2 cellular contexts compared by ENCODE assay signal in the genomic region with DNA sequence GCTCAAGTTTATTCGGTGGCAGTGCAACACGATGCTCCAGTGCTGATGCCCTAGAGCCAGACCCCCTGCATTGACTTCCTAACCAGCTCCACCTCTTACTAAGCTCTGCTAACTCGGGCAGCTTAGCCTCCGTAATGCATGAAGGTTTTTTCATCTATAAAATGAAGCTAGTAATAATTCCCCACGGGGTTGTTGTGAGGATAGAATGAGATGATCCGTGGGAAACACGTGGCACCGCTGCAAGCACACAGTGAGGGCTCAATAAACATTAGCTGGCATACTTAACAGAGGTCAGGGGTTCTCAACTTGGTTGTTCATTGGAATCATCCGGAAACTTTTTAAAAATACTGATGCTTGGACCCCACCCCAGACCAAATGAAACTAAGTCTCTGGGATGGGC.
TF ChIP-seq lines count a peak whose summit lies in the region.

No MANE protein-coding gene starts in this region.

TF ChIP-seq in SK-N-SH, 30 proteins besides CTCF, POLR2A, EP300 and RAD21:
- TF ChIP-seq, protein P1, sequence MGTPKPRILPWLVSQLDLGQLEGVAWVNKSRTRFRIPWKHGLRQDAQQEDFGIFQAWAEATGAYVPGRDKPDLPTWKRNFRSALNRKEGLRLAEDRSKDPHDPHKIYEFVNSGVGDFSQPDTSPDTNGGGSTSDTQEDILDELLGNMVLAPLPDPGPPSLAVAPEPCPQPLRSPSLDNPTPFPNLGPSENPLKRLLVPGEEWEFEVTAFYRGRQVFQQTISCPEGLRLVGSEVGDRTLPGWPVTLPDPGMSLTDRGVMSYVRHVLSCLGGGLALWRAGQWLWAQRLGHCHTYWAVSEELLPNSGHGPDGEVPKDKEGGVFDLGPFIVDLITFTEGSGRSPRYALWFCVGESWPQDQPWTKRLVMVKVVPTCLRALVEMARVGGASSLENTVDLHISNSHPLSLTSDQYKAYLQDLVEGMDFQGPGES (IDR thresholded peaks at IDR 0.05; ENCODE audit: low read depth, low read length) = no peak
- TF ChIP-seq SIN3A (IDR thresholded peaks at IDR 0.05; ENCODE audit: borderline replicate concordance, low read depth, low read length) (no peak), MXI1 (IDR thresholded peaks at IDR 0.05; ENCODE audit: low read depth, low read length) (no peak), TAF1 (IDR thresholded peaks at IDR 0.05; ENCODE audit: borderline replicate concordance, low read depth, low read length) (no peak)

TF ChIP-seq in SK-N-SH treated with all-trans-retinoic acid at 6 μM for 48 hours, 23 proteins besides CTCF, POLR2A, EP300 and RAD21 (continued from another document):
- TF ChIP-seq, protein P2, sequence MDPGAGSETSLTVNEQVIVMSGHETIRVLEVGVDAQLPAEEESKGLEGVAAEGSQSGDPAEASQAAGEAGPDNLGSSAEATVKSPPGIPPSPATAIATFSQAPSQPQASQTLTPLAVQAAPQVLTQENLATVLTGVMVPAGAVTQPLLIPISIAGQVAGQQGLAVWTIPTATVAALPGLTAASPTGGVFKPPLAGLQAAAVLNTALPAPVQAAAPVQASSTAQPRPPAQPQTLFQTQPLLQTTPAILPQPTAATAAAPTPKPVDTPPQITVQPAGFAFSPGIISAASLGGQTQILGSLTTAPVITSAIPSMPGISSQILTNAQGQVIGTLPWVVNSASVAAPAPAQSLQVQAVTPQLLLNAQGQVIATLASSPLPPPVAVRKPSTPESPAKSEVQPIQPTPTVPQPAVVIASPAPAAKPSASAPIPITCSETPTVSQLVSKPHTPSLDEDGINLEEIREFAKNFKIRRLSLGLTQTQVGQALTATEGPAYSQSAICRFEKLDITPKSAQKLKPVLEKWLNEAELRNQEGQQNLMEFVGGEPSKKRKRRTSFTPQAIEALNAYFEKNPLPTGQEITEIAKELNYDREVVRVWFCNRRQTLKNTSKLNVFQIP (CRISPR knock-in tag; IDR thresholded peaks at IDR 0.05; ENCODE audit: borderline replicate concordance, low read depth) = no peak
- no peak for TF ChIP-seq CSDC2 (CRISPR knock-in tag; IDR thresholded peaks at IDR 0.05)
- TF ChIP-seq, protein P3, sequence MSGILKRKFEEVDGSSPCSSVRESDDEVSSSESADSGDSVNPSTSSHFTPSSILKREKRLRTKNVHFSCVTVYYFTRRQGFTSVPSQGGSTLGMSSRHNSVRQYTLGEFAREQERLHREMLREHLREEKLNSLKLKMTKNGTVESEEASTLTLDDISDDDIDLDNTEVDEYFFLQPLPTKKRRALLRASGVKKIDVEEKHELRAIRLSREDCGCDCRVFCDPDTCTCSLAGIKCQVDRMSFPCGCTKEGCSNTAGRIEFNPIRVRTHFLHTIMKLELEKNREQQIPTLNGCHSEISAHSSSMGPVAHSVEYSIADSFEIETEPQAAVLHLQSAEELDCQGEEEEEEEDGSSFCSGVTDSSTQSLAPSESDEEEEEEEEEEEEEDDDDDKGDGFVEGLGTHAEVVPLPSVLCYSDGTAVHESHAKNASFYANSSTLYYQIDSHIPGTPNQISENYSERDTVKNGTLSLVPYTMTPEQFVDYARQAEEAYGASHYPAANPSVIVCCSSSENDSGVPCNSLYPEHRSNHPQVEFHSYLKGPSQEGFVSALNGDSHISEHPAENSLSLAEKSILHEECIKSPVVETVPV (CRISPR knock-in tag; IDR thresholded peaks at IDR 0.05) = no peak
- TF ChIP-seq, protein P4, sequence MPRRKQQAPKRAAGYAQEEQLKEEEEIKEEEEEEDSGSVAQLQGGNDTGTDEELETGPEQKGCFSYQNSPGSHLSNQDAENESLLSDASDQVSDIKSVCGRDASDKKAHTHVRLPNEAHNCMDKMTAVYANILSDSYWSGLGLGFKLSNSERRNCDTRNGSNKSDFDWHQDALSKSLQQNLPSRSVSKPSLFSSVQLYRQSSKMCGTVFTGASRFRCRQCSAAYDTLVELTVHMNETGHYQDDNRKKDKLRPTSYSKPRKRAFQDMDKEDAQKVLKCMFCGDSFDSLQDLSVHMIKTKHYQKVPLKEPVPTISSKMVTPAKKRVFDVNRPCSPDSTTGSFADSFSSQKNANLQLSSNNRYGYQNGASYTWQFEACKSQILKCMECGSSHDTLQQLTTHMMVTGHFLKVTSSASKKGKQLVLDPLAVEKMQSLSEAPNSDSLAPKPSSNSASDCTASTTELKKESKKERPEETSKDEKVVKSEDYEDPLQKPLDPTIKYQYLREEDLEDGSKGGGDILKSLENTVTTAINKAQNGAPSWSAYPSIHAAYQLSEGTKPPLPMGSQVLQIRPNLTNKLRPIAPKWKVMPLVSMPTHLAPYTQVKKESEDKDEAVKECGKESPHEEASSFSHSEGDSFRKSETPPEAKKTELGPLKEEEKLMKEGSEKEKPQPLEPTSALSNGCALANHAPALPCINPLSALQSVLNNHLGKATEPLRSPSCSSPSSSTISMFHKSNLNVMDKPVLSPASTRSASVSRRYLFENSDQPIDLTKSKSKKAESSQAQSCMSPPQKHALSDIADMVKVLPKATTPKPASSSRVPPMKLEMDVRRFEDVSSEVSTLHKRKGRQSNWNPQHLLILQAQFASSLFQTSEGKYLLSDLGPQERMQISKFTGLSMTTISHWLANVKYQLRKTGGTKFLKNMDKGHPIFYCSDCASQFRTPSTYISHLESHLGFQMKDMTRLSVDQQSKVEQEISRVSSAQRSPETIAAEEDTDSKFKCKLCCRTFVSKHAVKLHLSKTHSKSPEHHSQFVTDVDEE (CRISPR knock-in tag; IDR thresholded peaks at IDR 0.05) = no peak
- TF ChIP-seq ZNF565 (CRISPR knock-in tag; conservative IDR thresholded peaks at IDR 0.05; ENCODE audit: low read depth) = no peak
- no peak for TF ChIP-seq ZNF70 (CRISPR knock-in tag; IDR thresholded peaks at IDR 0.05)
- no peak for TF ChIP-seq OSR1 (CRISPR knock-in tag; IDR thresholded peaks at IDR 0.05)
- no peak for TF ChIP-seq RARB (CRISPR knock-in tag; IDR thresholded peaks at IDR 0.05)
- no peak for TF ChIP-seq ZFP3 (CRISPR knock-in tag; IDR thresholded peaks at IDR 0.05)
- no peak for TF ChIP-seq BACH2 (CRISPR knock-in tag; IDR thresholded peaks at IDR 0.05; ENCODE audit: borderline replicate concordance)
- no peak for TF ChIP-seq ZFP30 (CRISPR knock-in tag; IDR thresholded peaks at IDR 0.05)
- TF ChIP-seq, protein P5, sequence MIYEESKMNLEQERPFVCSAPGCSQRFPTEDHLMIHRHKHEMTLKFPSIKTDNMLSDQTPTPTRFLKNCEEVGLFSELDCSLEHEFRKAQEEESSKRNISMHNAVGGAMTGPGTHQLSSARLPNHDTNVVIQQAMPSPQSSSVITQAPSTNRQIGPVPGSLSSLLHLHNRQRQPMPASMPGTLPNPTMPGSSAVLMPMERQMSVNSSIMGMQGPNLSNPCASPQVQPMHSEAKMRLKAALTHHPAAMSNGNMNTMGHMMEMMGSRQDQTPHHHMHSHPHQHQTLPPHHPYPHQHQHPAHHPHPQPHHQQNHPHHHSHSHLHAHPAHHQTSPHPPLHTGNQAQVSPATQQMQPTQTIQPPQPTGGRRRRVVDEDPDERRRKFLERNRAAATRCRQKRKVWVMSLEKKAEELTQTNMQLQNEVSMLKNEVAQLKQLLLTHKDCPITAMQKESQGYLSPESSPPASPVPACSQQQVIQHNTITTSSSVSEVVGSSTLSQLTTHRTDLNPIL (CRISPR knock-in tag; IDR thresholded peaks at IDR 0.05; ENCODE audit: low read depth) = no peak
- no peak for TF ChIP-seq ZC3H10 (CRISPR knock-in tag; IDR thresholded peaks at IDR 0.05)
